Comparison of ENCODE assay signal across 18 cellular contexts in genomic region chr17:78230996-78231931, GRCh38. TPM values are rescaled to one million over a fixed set of nuclear protein-coding genes. Genes with fewer than 3 reads are reported as not detected.
DNase-seq lines count a peak whose midpoint lies in the region; ATAC-seq, FAIRE-seq and TF ChIP-seq lines count a peak whose summit lies in the region.
"Had no signal": no experiment of that assay in that cellular context is flagged by ENCODE, and none has a peak within 500 bp of the region (broad histone marks: within the 10 kb centered on the region; RNA-seq: fewer than 3 reads in every experiment).

Gene TMEM235, plus strand, starts transcription at chr17:78231631. Its CDS starts 393 bp downstream, at chr17:78232024.

- DNase-seq in A549 (ENCODE audit: low read depth in 1 of 2, low spot score in 1 of 2) (no peak), midbrain (lab: John Stamatoyannopoulos, UW) (peak; percentile 34), psoas muscle (no peak), dermis blood vessel endothelial cell (no peak), AG08395 (ENCODE audit: low spot score) (no peak)
- DNase-seq: BE2C, PC-9 had no signal

- 60% methylated on average over 28 of the region's 51 CpGs for WGBS in A549 (ENCODE audit: missing lambda C conversion rate)
- 29% methylated on average over 51 of the region's 51 CpGs for WGBS in ectodermal cell, 2 experiments
- WGBS in psoas muscle, 3 donors: 36 to 51% (median 38%) methylated on average over 32 to 51 of the region's 51 CpGs

- FAIRE-seq in A549 (lab: Jason Lieb, UNC): no peak

- H3K4me1 ChIP-seq in A549: no peaks in the 10 kb centered on the region; the same call in 2 of the 3 replicates
- peaks cover 7% of the 10 kb centered on the region for H3K4me1 ChIP-seq in HUES6 (ENCODE audit: control insufficient read depth, insufficient read depth, low read length)
- peaks cover 5% of the 10 kb centered on the region for H3K4me1 ChIP-seq in ectodermal cell (ENCODE audit: control insufficient read depth, insufficient read depth, low read length)
- H3K4me1 ChIP-seq in psoas muscle: no peaks in the 10 kb centered on the region
- H3K4me1 ChIP-seq: ascending aorta, BE2C had no signal

- H3K36me3 ChIP-seq in HUES6 (ENCODE audit: control insufficient read depth, insufficient read depth, low read length): no peaks in the 10 kb centered on the region
- no peaks in the 10 kb centered on the region for H3K36me3 ChIP-seq in ectodermal cell (ENCODE audit: control insufficient read depth, insufficient read depth, low read length)
- no peaks in the 10 kb centered on the region for H3K36me3 ChIP-seq in psoas muscle (ENCODE audit: insufficient read depth in 1 of 2, low read depth in 1 of 2)
- H3K36me3 ChIP-seq: ascending aorta, BE2C, gastroesophageal sphincter had no signal

- no peak for TF ChIP-seq EP300 in A549 (IDR thresholded peaks at IDR 0.05)

- H3K4me3 ChIP-seq in A549 (peak within 1 kb of the TSS; percentile 35; the same call in 2 of the 3 replicates), HUES6 (ENCODE audit: low read depth, low read length) (peak within 1 kb of the TSS; percentile 67), ectodermal cell (ENCODE audit: insufficient read depth, low read depth, low read length) (peak within 1 kb of the TSS; percentile 33), psoas muscle (no peak within 1 kb of the TSS)
- H3K4me3 ChIP-seq: ascending aorta, PC-9 had no signal

- H3K4me2 ChIP-seq in A549: peak within 1 kb of the TSS; percentile 76
- H3K4me2 ChIP-seq: PC-9 had no signal

- CTCF ChIA-PET in A549 (lab: Yijun Ruan, JAX): interaction anchor here (1.1 to 17.1 kb wide), 3 partner anchors 8 to 21 kb away, joined by 3 to 150 read pairs (median 10); no protein-coding TSS in a partner anchor

- POLR2A ChIA-PET in A549 (lab: Yijun Ruan, JAX): no interaction called here

- H3K27ac ChIP-seq in A549 (peak within 1 kb of the TSS in 1 of 2 experiments; percentile 61; a peak in 2 of 6 replicates), HUES6 (ENCODE audit: low read depth, low read length) (no peak within 1 kb of the TSS), ectodermal cell (ENCODE audit: insufficient read depth, low read depth, low read length, poor library complexity, severe bottlenecking) (no peak within 1 kb of the TSS), psoas muscle (no peak within 1 kb of the TSS)
- H3K27ac ChIP-seq: ascending aorta, gastroesophageal sphincter, HL-60, PC-9 had no signal

- ATAC-seq in A549 (peak; percentile 24 to 39; a peak in 4 of 6 replicates), psoas muscle (no peak), HG02571 (IDR thresholded peaks at IDR 0.05; ENCODE audit: unreplicated experiment) (no peak)
- ATAC-seq: gastroesophageal sphincter had no signal

- peak within 1 kb of the TSS; percentile 48 for H3K9ac ChIP-seq in HUES6 (ENCODE audit: low read length)

- H3K27me3 ChIP-seq in HUES6 (ENCODE audit: control insufficient read depth, insufficient read depth, low read length): peaks cover 37% of the 10 kb centered on the region
- H3K27me3 ChIP-seq in ectodermal cell (ENCODE audit: control insufficient read depth, insufficient read depth, low read length, poor library complexity, severe bottlenecking): peaks cover 33% of the 10 kb centered on the region
- peaks cover 0 to 39% (median 20%) of the 10 kb centered on the region in 3 donors for H3K27me3 ChIP-seq in psoas muscle (ENCODE audit: insufficient read depth in 3 of 3, low read length in 2 of 3)
- H3K27me3 ChIP-seq: BE2C had no signal

- no peak for TF ChIP-seq POLR2A in A549 (IDR thresholded peaks at IDR 0.05; ENCODE audit: low read length)

- intact Hi-C loops in psoas muscle (cut with DNase I): no loop called here

- TF ChIP-seq CTCF in A549 (IDR thresholded peaks at IDR 0.05): no peak
- no peak for TF ChIP-seq CTCF in psoas muscle (IDR thresholded peaks at IDR 0.05)

- TF ChIP-seq RAD21 in A549 (conservative IDR thresholded peaks at IDR 0.05 in 1 of 2, IDR thresholded peaks at IDR 0.05 in 1 of 2): no peak

- H3K9me3 ChIP-seq in A549 (no peaks in the 10 kb centered on the region), HUES6 (ENCODE audit: control insufficient read depth, insufficient read depth, low read depth, low read length) (no peaks in the 10 kb centered on the region), ectodermal cell (ENCODE audit: control insufficient read depth, low read length) (no peaks in the 10 kb centered on the region), psoas muscle (no peaks in the 10 kb centered on the region)
- H3K9me3 ChIP-seq: ascending aorta, BE2C, gastroesophageal sphincter had no signal

TF ChIP-seq in A549, 52 proteins besides CTCF, POLR2A, EP300 and RAD21:
- no peak for TF ChIP-seq RNF2 (IDR thresholded peaks at IDR 0.05; ENCODE audit: borderline replicate concordance, low read depth)
- no peak for TF ChIP-seq MYC (IDR thresholded peaks at IDR 0.05; ENCODE audit: borderline replicate concordance, low read length)
- TF ChIP-seq NFE2L2 (conservative IDR thresholded peaks at IDR 0.05; ENCODE audit: low read length): no peak
- no peak for TF ChIP-seq RCOR1 (IDR thresholded peaks at IDR 0.05; ENCODE audit: low read depth, low read length)
- TF ChIP-seq EHF (CRISPR knock-in tag; IDR thresholded peaks at IDR 0.05): no peak
- no peak for TF ChIP-seq JUNB (IDR thresholded peaks at IDR 0.05)

RNA-seq across cellular contexts. Expression of gene TMEM235, which starts in this region (rescaled TPM):
- not detected in 2 replicates for polyA plus RNA-seq in A549 (2011; rRNA removed)
- not detected in 2 replicates for polyA plus RNA-seq in A549 (2012; cell fraction: cytosol; rRNA removed)
- 0.02 and 0.18 TPM in 2 replicates for polyA plus RNA-seq in A549 (2012; cell fraction: nucleus; rRNA removed)
- not detected in 3 replicates for polyA plus RNA-seq in A549 (2017; fragmentation: RNase III; extraction: RNeasy Plus Mini Kit Qiagen cat#74134 plus additional on column Dnase treatment)
- polyA minus RNA-seq in A549 (2011; rRNA and poly(A)+ RNA removed): not detected in 2 replicates
- polyA plus RNA-seq in ectodermal cell (2013, experiment 1 of 4): not detected
- polyA plus RNA-seq in ectodermal cell (2013, experiment 2 of 4): 0.07 TPM
- polyA plus RNA-seq in ectodermal cell (2013, experiment 3 of 4): not detected
- polyA plus RNA-seq in ectodermal cell (2013, experiment 4 of 4): not detected
- not detected for total RNA-seq in psoas muscle
- polyA plus RNA-seq in psoas muscle: not detected
- total RNA-seq in dermis blood vessel endothelial cell: 0.51 and 0.84 TPM in 2 replicates
- total RNA-seq: ascending aorta; Daoy; gastroesophageal sphincter; liver; MCF 10A; PC-9; T-helper 1 cell treated with Interleukin-12 subunit alpha and Interleukin-12 subunit beta and Interleukin-4 antibody, amounts not matched to agents 30 ng/mL and 1 ng/mL, for 36 hours; urinary bladder had no signal
- polyA plus RNA-seq: urinary bladder had no signal

Comparison
In these comparisons a context has a peak if more than half of its experiments do, and no peak if none do; other contexts are left out.
1. Peak in ATAC-seq, H3K4me3 ChIP-seq and H3K4me2 ChIP-seq in A549; RNA of the gene not detected or under 1 TPM.